In genomic region chr16:57349212-57350031, GRCh38 we compare ENCODE assay signal across 8 cellular contexts. TPM values are rescaled to one million over a fixed set of nuclear protein-coding genes. Genes with fewer than 3 reads are reported as not detected.
DNase-seq lines count a peak whose midpoint lies in the region; ATAC-seq lines count a peak whose summit lies in the region.

No MANE protein-coding gene starts in this region.

- H3K27ac Mint-ChIP-seq in activated naive CD4-positive, alpha-beta T cell treated with anti-CD3 and anti-CD28 coated beads, Interleukin-2, amount 50 U/mL, for 72 hours: no peak overlapping the region
- H3K27ac Mint-ChIP-seq in stimulated activated naive CD8-positive, alpha-beta T cell treated with anti-CD3 and anti-CD28 coated beads, Interleukin-15, Interleukin-2, amounts not matched to agents 100 ng/mL and 50 ng/mL, for 24 hours: peak overlapping the region; percentile 24

- no peak for DNase-seq in activated naive CD4-positive, alpha-beta T cell treated with anti-CD3 and anti-CD28 coated beads, Interleukin-2, amount 50 U/mL, for 72 hours (ENCODE audit: low spot score in 2 of 2)
- DNase-seq in activated naive CD4-positive, alpha-beta T cell (lab: John Stamatoyannopoulos, UW): no peak
- DNase-seq in NOMO-1 treated with DMSO at 0.1 percent for 48 hours (lab: John Stamatoyannopoulos, UW; ENCODE audit: unreplicated experiment) (peak; percentile 88), NCI-H1048 (lab: John Stamatoyannopoulos, UW) (no peak)
- DNase-seq in central memory CD4-positive, alpha-beta T cell: no peak
- no peak for DNase-seq in effector CD8-positive, alpha-beta T cell (lab: John Stamatoyannopoulos, UW)

- peak overlapping the region; percentile 45 for H3K4me3 Mint-ChIP-seq in stimulated activated naive CD8-positive, alpha-beta T cell treated with anti-CD3 and anti-CD28 coated beads, Interleukin-15, Interleukin-2, amounts not matched to agents 100 ng/mL and 50 ng/mL, for 24 hours

- ATAC-seq in activated naive CD4-positive, alpha-beta T cell treated with anti-CD3 and anti-CD28 coated beads, Interleukin-2, amount 50 U/mL, for 72 hours: peak; percentile 85 to 89
- peak; percentile 94 for ATAC-seq in HG02678 (IDR thresholded peaks at IDR 0.05; ENCODE audit: unreplicated experiment)

- H3K36me3 Mint-ChIP-seq in activated naive CD4-positive, alpha-beta T cell treated with anti-CD3 and anti-CD28 coated beads, Interleukin-2, amount 50 U/mL, for 72 hours: peaks cover 0 to 5% of the 10 kb centered on the region in 2 donors
- no peaks in the 10 kb centered on the region for H3K36me3 Mint-ChIP-seq in stimulated activated naive CD8-positive, alpha-beta T cell treated with anti-CD3 and anti-CD28 coated beads, Interleukin-15, Interleukin-2, amounts not matched to agents 100 ng/mL and 50 ng/mL, for 24 hours (ENCODE audit: low read depth)

- peaks cover 34% of the 10 kb centered on the region for H3K4me1 Mint-ChIP-seq in stimulated activated naive CD8-positive, alpha-beta T cell treated with anti-CD3 and anti-CD28 coated beads, Interleukin-15, Interleukin-2, amounts not matched to agents 100 ng/mL and 50 ng/mL, for 24 hours (ENCODE audit: low read depth)

- peaks cover 53% of the 10 kb centered on the region for H3K27me3 Mint-ChIP-seq in stimulated activated naive CD8-positive, alpha-beta T cell treated with anti-CD3 and anti-CD28 coated beads, Interleukin-15, Interleukin-2, amounts not matched to agents 100 ng/mL and 50 ng/mL, for 24 hours

- peaks cover 0 to 4% of the 10 kb centered on the region in 2 donors for H3K9me3 Mint-ChIP-seq in activated naive CD4-positive, alpha-beta T cell treated with anti-CD3 and anti-CD28 coated beads, Interleukin-2, amount 50 U/mL, for 72 hours
- no peaks in the 10 kb centered on the region for H3K9me3 Mint-ChIP-seq in stimulated activated naive CD8-positive, alpha-beta T cell treated with anti-CD3 and anti-CD28 coated beads, Interleukin-15, Interleukin-2, amounts not matched to agents 100 ng/mL and 50 ng/mL, for 24 hours

RNA-seq across cellular contexts. Expression of gene CCL22, which starts 9.2 kb away (rescaled TPM):
- 1 to 10 TPM; 2.3 to 2.6 TPM for total RNA-seq in activated naive CD4-positive, alpha-beta T cell treated with anti-CD3 and anti-CD28 coated beads, Interleukin-2, amount 50 U/mL, for 72 hours

RNA-seq across cellular contexts. Expression of gene CX3CL1, which starts 22.9 kb away (rescaled TPM):
- under 1 TPM in 1 of 2 donors, not detected in 1; 0.07 TPM for total RNA-seq in activated naive CD4-positive, alpha-beta T cell treated with anti-CD3 and anti-CD28 coated beads, Interleukin-2, amount 50 U/mL, for 72 hours

RNA-seq across cellular contexts. Expression of gene CCL17, which starts 55.1 kb away (rescaled TPM):
- not detected for total RNA-seq in activated naive CD4-positive, alpha-beta T cell treated with anti-CD3 and anti-CD28 coated beads, Interleukin-2, amount 50 U/mL, for 72 hours
